Comparison of ENCODE assay signal across 8 cellular contexts in the genomic region with DNA sequence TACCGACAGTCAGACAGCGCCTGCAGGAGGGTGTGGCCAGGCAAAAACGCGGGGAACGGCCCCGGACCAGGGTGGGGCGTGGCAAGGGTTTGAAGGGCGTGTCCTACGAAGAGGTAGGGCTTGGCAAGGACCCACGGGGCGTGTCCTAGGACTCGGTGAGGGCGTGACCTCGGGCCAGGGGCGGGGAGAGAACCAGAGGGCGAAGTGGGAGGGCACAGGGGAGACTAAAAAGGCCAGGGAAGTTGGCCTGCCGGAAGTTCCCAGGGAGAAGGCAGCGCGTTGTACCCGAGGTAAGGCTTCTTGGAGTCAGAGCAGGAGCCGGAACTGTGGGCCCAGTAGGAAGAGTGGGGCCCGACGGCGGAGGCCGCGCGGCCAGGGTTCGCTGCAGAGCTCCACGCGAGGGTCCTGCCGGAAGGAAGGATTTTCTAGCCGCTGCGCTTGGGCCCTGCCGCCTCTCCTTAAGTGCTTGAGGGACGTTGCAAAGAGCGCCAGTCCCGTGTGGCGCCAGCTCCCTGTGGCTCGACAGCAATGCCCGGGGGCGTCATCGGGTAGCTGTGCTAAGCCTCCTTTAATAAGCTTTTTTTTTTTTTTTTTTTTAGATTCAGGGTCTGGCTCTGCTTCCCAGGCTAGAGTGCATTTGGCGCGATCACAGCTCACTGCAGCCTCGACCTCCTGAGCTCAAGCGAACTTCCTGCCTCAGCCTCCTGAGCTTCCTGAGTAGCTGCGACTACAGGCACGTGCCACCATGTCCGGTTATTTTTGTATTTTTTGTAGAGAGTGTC. TPM values are rescaled to one million over a fixed set of nuclear protein-coding genes. Genes with fewer than 3 reads are reported as not detected.
DNase-seq lines count a peak whose midpoint lies in the region; TF ChIP-seq lines count a peak whose summit lies in the region.

A gene with protein sequence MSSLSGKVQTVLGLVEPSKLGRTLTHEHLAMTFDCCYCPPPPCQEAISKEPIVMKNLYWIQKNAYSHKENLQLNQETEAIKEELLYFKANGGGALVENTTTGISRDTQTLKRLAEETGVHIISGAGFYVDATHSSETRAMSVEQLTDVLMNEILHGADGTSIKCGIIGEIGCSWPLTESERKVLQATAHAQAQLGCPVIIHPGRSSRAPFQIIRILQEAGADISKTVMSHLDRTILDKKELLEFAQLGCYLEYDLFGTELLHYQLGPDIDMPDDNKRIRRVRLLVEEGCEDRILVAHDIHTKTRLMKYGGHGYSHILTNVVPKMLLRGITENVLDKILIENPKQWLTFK (plus strand): TSS at position 253 of the 782 bp plus-strand sequence. CDS start 47,375 bp downstream, outside the sequence.

- DNase-seq in G401 (ENCODE audit: low spot score) (peak; percentile 84), HAP-1 (ENCODE audit: low spot score in 2 of 2) (peak; percentile 92 to 99), MM.1S (peak; percentile 95), SIG-M5 (lab: John Stamatoyannopoulos, UW) (peak; percentile 45), foreskin melanocyte (peak; percentile 91), non-pigmented ciliary epithelial cell (ENCODE audit: low read depth) (peak; percentile 65)
- peak; percentile 89 to 98 (median 96) for DNase-seq in activated naive CD4-positive, alpha-beta T cell (lab: John Stamatoyannopoulos, UW)

- H3K9me3 ChIP-seq in HAP-1 (no peaks in the 10 kb centered on the region), MM.1S (replicated peaks; ENCODE audit: insufficient read depth, low read length) (no peaks in the 10 kb centered on the region)

- H3K27ac ChIP-seq in MM.1S (ENCODE audit: low read length), result peak within 1 kb of the TSS; percentile 47; the same call in 1 of the 2 replicates

- H3K4me3 ChIP-seq in HAP-1 (peak within 1 kb of the TSS; percentile 45), MM.1S (ENCODE audit: low read length) (peak within 1 kb of the TSS; percentile 79)

- peak within 1 kb of the TSS; percentile 59 for H3K4me2 ChIP-seq in MM.1S (ENCODE audit: low read depth, low read length)

- H3K79me2 ChIP-seq in MM.1S (ENCODE audit: low read length), result peaks cover 15% of the 10 kb centered on the region

- peaks cover 7% of the 10 kb centered on the region for H3K36me3 ChIP-seq in HAP-1 (replicated peaks)
- no peaks in the 10 kb centered on the region for H3K36me3 ChIP-seq in MM.1S (replicated peaks; ENCODE audit: insufficient read depth, low read length)

- no peaks in the 10 kb centered on the region for H3F3A ChIP-seq in MM.1S (ENCODE audit: insufficient read depth, low read length)

- H3K27me3 ChIP-seq in HAP-1 (ENCODE audit: low read depth) (no peaks in the 10 kb centered on the region), MM.1S (replicated peaks; ENCODE audit: insufficient read depth, low read length) (no peaks in the 10 kb centered on the region)

- in situ Hi-C loops in G401 (cut with HindIII; ENCODE audit: low sequenced_read_pairs) (no loop called here), HAP-1 (cut with MboI; ENCODE audit: low sequenced_read_pairs) (no loop called here)

- TF ChIP-seq CTCF in MM.1S (IDR thresholded peaks at IDR 0.05; ENCODE audit: low read length) (no peak), subcutaneous adipose tissue (IDR thresholded peaks at IDR 0.05; ENCODE audit: low read depth) (no peak)

- H2AFZ ChIP-seq in MM.1S (ENCODE audit: low read length), result peak within 1 kb of the TSS; percentile 84

- H3K9ac ChIP-seq in MM.1S (ENCODE audit: low read length), result peak within 1 kb of the TSS; percentile 81

- H3K4me1 ChIP-seq in HAP-1 (peaks cover 45% of the 10 kb centered on the region), MM.1S (ENCODE audit: low read length) (0 out of 2 replicates have a peak, but pooled peaks cover 3% of the 10 kb centered on the region)

- no peaks in the 10 kb centered on the region for H4K20me1 ChIP-seq in MM.1S (ENCODE audit: insufficient read depth, low read length)

- H3K9me2 ChIP-seq in MM.1S (replicated peaks; ENCODE audit: insufficient read depth, low read length), result no peaks in the 10 kb centered on the region

RNA-seq across cellular contexts. Expression of the gene that starts here (rescaled TPM):
- 0.03 TPM in 1 of 2 replicates, not detected in the other for total RNA-seq in G401 (2014; rRNA removed; shearing (Covaris generic))
- total RNA-seq in subcutaneous adipose tissue, result 10 to 100 TPM; 13.0 to 28.2 (median 24.1) TPM

Comparison
In these comparisons a context has a peak if more than half of its experiments do, and no peak if none do; other contexts are left out.
1. Peak in every context shown above with its lines: DNase-seq, H3K4me3 ChIP-seq and H3K27ac ChIP-seq.
2. RNA of the gene that starts here (total RNA-seq): 13.0 to 28.2 TPM in subcutaneous adipose tissue; 0.03 TPM in G401; every median in the first group is over 10 times any median in the second.
3. Peak in DNase-seq in G401; RNA of the gene not detected or under 1 TPM.
4. DNase-seq: peak in every context shown above with its lines; median percentile 96 in HAP-1; 96 in activated naive CD4-positive, alpha-beta T cell; 95 in MM.1S; 91 in foreskin melanocyte; 84 in G401; 65 in non-pigmented ciliary epithelial cell; 45 in SIG-M5.